18 cellular contexts compared by ENCODE assay signal in genomic region chr11:78730267-78730824, GRCh38.
"Had no signal": no experiment of that assay in that cellular context is flagged by ENCODE, and none has a peak within 500 bp of the region (broad histone marks: within the 10 kb centered on the region; RNA-seq: fewer than 3 reads in every experiment).

No MANE protein-coding gene starts in this region.

- ATAC-seq: PC-3 had no signal

- H3K4me1 ChIP-seq: Peyer's patch, SJSA1 had no signal

- H3K9me3 ChIP-seq: MG63, Peyer's patch, SJSA1 had no signal

- DNase-seq: Karpas-422; KG1; MG63; NCI-H1436 treated with DMSO at 0.1 percent for 48 hours; NCI-H1694; NCI-H187 treated with DMSO at 0.1 percent for 48 hours; NCI-H2171 treated with DMSO at 0.1 percent for 48 hours; NCI-H446 treated with DMSO at 0.1 percent for 48 hours; NCI-H526; NK-92 treated with Interleukin-12 subunit alpha and Interleukin-12 subunit beta, amount 100 ng/mL, for 24 hours; PC-3; Peyer's patch; Right ventricle myocardium superior; RPMI8226; SIG-M5 had no signal

- H3K27ac ChIP-seq: HL-60, Peyer's patch, SJSA1, SK-N-MC had no signal

- H3K27me3 ChIP-seq: MG63, Peyer's patch, SJSA1 had no signal

- H3K36me3 ChIP-seq: MG63, Peyer's patch, SJSA1 had no signal

- H3K4me3 ChIP-seq: MG63, Peyer's patch, SJSA1, SK-N-MC had no signal
